In genomic region chrX:96407981-96408380, GRCh38 we compare ENCODE assay signal across 27 cellular contexts.
DNase-seq lines count a peak whose midpoint lies in the region; FAIRE-seq and TF ChIP-seq lines count a peak whose summit lies in the region.
"Had no signal": no experiment of that assay in that cellular context is flagged by ENCODE, and none has a peak within 500 bp of the region (broad histone marks: within the 10 kb centered on the region; RNA-seq: fewer than 3 reads in every experiment).

No MANE protein-coding gene starts in this region.

- CTCF ChIA-PET in endothelial cell of umbilical vein (lab: Charles Lee), result no interaction called here

- in situ Hi-C loops in transverse colon (cut with MboI; ENCODE audit: low pct_ligation_motif_present in 1 of 4, low pct_unique_long_range_greater_than_20kb in 1 of 4, low sequenced_read_pairs in 3 of 4), result no loop called here

- dilution Hi-C loops in endothelial cell of umbilical vein (cut with MboI; ENCODE audit: extremely low pct_ligation_motif_present, low sequenced_read_pairs), result no loop called here

- TF ChIP-seq POLR2A in endothelial cell of umbilical vein (IDR thresholded peaks at IDR 0.05; ENCODE audit: low read depth, low read length), result no peak
- no peak for TF ChIP-seq POLR2A in transverse colon (IDR thresholded peaks at IDR 0.05)
- no peak for TF ChIP-seq POLR2A in thyroid gland (IDR thresholded peaks at IDR 0.05)

- WGBS in transverse colon (ENCODE audit: low coverage in 1 of 2), 2 donors, result 14 to 56% methylated on average over 1 to 2 of the region's 2 CpGs
- 65 to 68% methylated on average over 2 of the region's 2 CpGs for WGBS in thyroid gland, 2 donors

- peak overlapping the region; percentile 57 for H3K27ac ChIP-seq in endothelial cell of umbilical vein (ENCODE audit: insufficient read depth, low read depth, low read length)
- H3K27ac ChIP-seq in osteoblast (ENCODE audit: low read depth, low read length), result no peak overlapping the region
- H3K27ac ChIP-seq in transverse colon, result peak overlapping the region; percentile 25 to 56 (median 47)
- no peak overlapping the region for H3K27ac ChIP-seq in thyroid gland
- H3K27ac ChIP-seq: foreskin keratinocyte, heart right ventricle, psoas muscle, SJSA1 had no signal

- no peak for TF ChIP-seq EP300 in transverse colon (IDR thresholded peaks at IDR 0.05; ENCODE audit: low read depth)

- no peaks in the 10 kb centered on the region for H3K36me3 Mint-ChIP-seq in HFFc6 (ENCODE audit: low read depth)
- H3K36me3 Mint-ChIP-seq: activated CD4-positive, alpha-beta memory T cell treated with anti-CD3 and anti-CD28 coated beads for 36 hours; CD4-positive, CD25-positive, alpha-beta regulatory T cell; stimulated activated naive B cell treated with anti-CD40 and anti-IgM and Interleukin-4, amounts not matched to agents 10 μg/mL and 1 μg/mL and 100 μg/mL, for 72 hours had no signal

- H3K4me2 ChIP-seq in endothelial cell of umbilical vein (ENCODE audit: insufficient read depth, low read length) (peak overlapping the region; percentile 17), osteoblast (ENCODE audit: insufficient read depth, low read length) (peak overlapping the region; percentile 56)

- H3K36me3 ChIP-seq in endothelial cell of umbilical vein (ENCODE audit: control insufficient read depth in 2 of 2, extremely low read depth in 1 of 2, insufficient read depth in 2 of 2, low read length in 2 of 2) (no peaks in the 10 kb centered on the region), osteoblast (ENCODE audit: insufficient read depth, low read length) (no peaks in the 10 kb centered on the region), transverse colon (no peaks in the 10 kb centered on the region), thyroid gland (no peaks in the 10 kb centered on the region)
- H3K36me3 ChIP-seq: heart right ventricle, sigmoid colon, SJSA1 had no signal

- no TSS peak for BruUV-seq in endothelial cell of umbilical vein (replicated peaks; lab: Mats Ljungman, UMichigan)

- peak overlapping the region; percentile 52 for H3K27ac Mint-ChIP-seq in HFFc6
- H3K27ac Mint-ChIP-seq: activated CD4-positive, alpha-beta memory T cell treated with anti-CD3 and anti-CD28 coated beads for 36 hours; CD4-positive, CD25-positive, alpha-beta regulatory T cell; stimulated activated naive B cell treated with anti-CD40 and anti-IgM and Interleukin-4, amounts not matched to agents 10 μg/mL and 1 μg/mL and 100 μg/mL, for 72 hours had no signal

- DNase-seq in HFFc6 (no peak), endothelial cell of umbilical vein (ENCODE audit: low read depth, low spot score) (no peak), osteoblast (ENCODE audit: insufficient read length, low spot score, missing footprints) (no peak), transverse colon (no peak), thyroid gland (no peak), NCI-H2227 treated with DMSO at 0.1 percent for 48 hours (lab: John Stamatoyannopoulos, UW) (no peak), NCI-H748 treated with DMSO at 0.1 percent for 48 hours (lab: John Stamatoyannopoulos, UW) (no peak)
- DNase-seq: activated CD4-positive, alpha-beta memory T cell treated with anti-CD3 and anti-CD28 coated beads for 36 hours; activated CD8-positive, alpha-beta memory T cell treated with anti-CD3 and anti-CD28 coated beads, Interleukin-2, amount 50 U/mL, for 48 hours; activated naive CD4-positive, alpha-beta T cell treated with anti-CD3 and anti-CD28 coated beads, Interleukin-2, amount 50 U/mL, for 16 hours; CD4-positive, CD25-positive, alpha-beta regulatory T cell; effector memory CD4-positive, alpha-beta T cell; heart right ventricle; NCI-H1092; NCI-H187 treated with DMSO at 0.1 percent for 48 hours; NCI-H524 treated with DMSO at 0.1 percent for 48 hours; psoas muscle; sigmoid colon; stimulated activated CD4-positive, alpha-beta T cell treated with anti-CD3 and anti-CD28 coated beads, Interleukin-15, amount 100 ng/mL, for 24 hours; stimulated activated naive B cell treated with anti-CD40 and anti-IgM and Interleukin-4, amounts not matched to agents 10 μg/mL and 1 μg/mL and 100 μg/mL, for 72 hours; T-helper 1 cell had no signal

- no peaks in the 10 kb centered on the region for H4K20me1 ChIP-seq in endothelial cell of umbilical vein (replicated peaks; ENCODE audit: control insufficient read depth, extremely low read depth, insufficient read depth, low read length)
- no peaks in the 10 kb centered on the region for H4K20me1 ChIP-seq in osteoblast (ENCODE audit: insufficient read depth, low read length)

- H3K4me1 Mint-ChIP-seq in HFFc6 (ENCODE audit: low read depth), result peaks cover 41% of the 10 kb centered on the region
- H3K4me1 Mint-ChIP-seq: CD4-positive, CD25-positive, alpha-beta regulatory T cell; stimulated activated naive B cell treated with anti-CD40 and anti-IgM and Interleukin-4, amounts not matched to agents 10 μg/mL and 1 μg/mL and 100 μg/mL, for 72 hours had no signal

- H3K9me3 Mint-ChIP-seq in HFFc6, result no peaks in the 10 kb centered on the region
- H3K9me3 Mint-ChIP-seq: activated CD4-positive, alpha-beta memory T cell treated with anti-CD3 and anti-CD28 coated beads for 36 hours; stimulated activated naive B cell treated with anti-CD40 and anti-IgM and Interleukin-4, amounts not matched to agents 10 μg/mL and 1 μg/mL and 100 μg/mL, for 72 hours had no signal

- H3K79me2 ChIP-seq in endothelial cell of umbilical vein (ENCODE audit: control insufficient read depth, insufficient read depth, low read length) (no peaks in the 10 kb centered on the region), osteoblast (ENCODE audit: insufficient read depth, low read length) (no peaks in the 10 kb centered on the region)

- intact Hi-C loops in endothelial cell of umbilical vein (cut with micrococcal nuclease), result loop anchor here (2.0 kb wide), 1 partner anchor 29 kb away; no protein-coding TSS in a partner anchor
- intact Hi-C loops in transverse colon (cut with DNase I; ENCODE audit: low total_unique reads), result no loop called here
- intact Hi-C loops in thyroid gland (cut with DNase I), result no loop called here

- POLR2A ChIA-PET in endothelial cell of umbilical vein (lab: Charles Lee), result no interaction called here

- H3K9me3 ChIP-seq in endothelial cell of umbilical vein (replicated peaks; ENCODE audit: control insufficient read depth, insufficient read depth, low read length) (no peaks in the 10 kb centered on the region), osteoblast (ENCODE audit: low read depth, low read length) (no peaks in the 10 kb centered on the region), transverse colon (no peaks in the 10 kb centered on the region), thyroid gland (no peaks in the 10 kb centered on the region)
- H3K9me3 ChIP-seq: heart right ventricle, psoas muscle, sigmoid colon, SJSA1 had no signal

- H3K27me3 Mint-ChIP-seq in HFFc6 (ENCODE audit: insufficient read depth), result no peaks in the 10 kb centered on the region
- H3K27me3 Mint-ChIP-seq: CD4-positive, CD25-positive, alpha-beta regulatory T cell had no signal

- peaks cover 25% of the 10 kb centered on the region for H3K4me1 ChIP-seq in endothelial cell of umbilical vein (ENCODE audit: control insufficient read depth, extremely low read depth, insufficient read depth, low read length)
- H3K4me1 ChIP-seq in osteoblast (ENCODE audit: insufficient read depth, low read length), result peaks cover 8% of the 10 kb centered on the region
- peaks cover 0 to 8% (median 3%) of the 10 kb centered on the region in 4 donors for H3K4me1 ChIP-seq in transverse colon
- no peaks in the 10 kb centered on the region for H3K4me1 ChIP-seq in thyroid gland
- H3K4me1 ChIP-seq: foreskin keratinocyte, psoas muscle had no signal

- peak overlapping the region; percentile 47 for H2AFZ ChIP-seq in endothelial cell of umbilical vein (ENCODE audit: low read depth, low read length)
- H2AFZ ChIP-seq in osteoblast (ENCODE audit: low read length), result no peak overlapping the region

- no peak for FAIRE-seq in endothelial cell of umbilical vein (lab: Jason Lieb, UNC)
- FAIRE-seq: GM12891, H1, RCC 7860 had no signal

- H3K9me1 ChIP-seq in endothelial cell of umbilical vein (replicated peaks; ENCODE audit: control insufficient read depth, extremely low read depth, insufficient read depth, low read length), result no peaks in the 10 kb centered on the region

- peak overlapping the region; percentile 38 for H3K9ac ChIP-seq in endothelial cell of umbilical vein (replicated peaks; ENCODE audit: extremely low read depth, insufficient read depth, low read length)

- TF ChIP-seq CTCF in HFFc6 (IDR thresholded peaks at IDR 0.05), result no peak
- TF ChIP-seq CTCF in endothelial cell of umbilical vein (IDR thresholded peaks at IDR 0.05; ENCODE audit: extremely low read depth in 1 of 2, insufficient read depth in 1 of 2, low read depth in 1 of 2, low read length in 2 of 2), result no peak
- TF ChIP-seq CTCF in osteoblast (IDR thresholded peaks at IDR 0.05; ENCODE audit: extremely low read depth, low read depth, low read length), result no peak
- TF ChIP-seq CTCF in transverse colon (IDR thresholded peaks at IDR 0.05), result no peak
- TF ChIP-seq CTCF in thyroid gland (IDR thresholded peaks at IDR 0.05), result no peak

- H3K27me3 ChIP-seq in endothelial cell of umbilical vein (ENCODE audit: control insufficient read depth in 2 of 2, insufficient read depth in 2 of 2, low read length in 2 of 2) (no peaks in the 10 kb centered on the region), osteoblast (ENCODE audit: insufficient read depth, low read length) (no peaks in the 10 kb centered on the region), transverse colon (no peaks in the 10 kb centered on the region), thyroid gland (no peaks in the 10 kb centered on the region)
- H3K27me3 ChIP-seq: foreskin keratinocyte, sigmoid colon, SJSA1 had no signal

- H3K4me3 ChIP-seq in endothelial cell of umbilical vein (replicated peaks in 1 of 3; ENCODE audit: insufficient read depth in 1 of 3, low read depth in 1 of 3, low read length in 3 of 3), result no peak overlapping the region
- no peak overlapping the region for H3K4me3 ChIP-seq in osteoblast (ENCODE audit: insufficient read depth, low read length)
- H3K4me3 ChIP-seq in transverse colon, result no peak overlapping the region
- no peak overlapping the region for H3K4me3 ChIP-seq in thyroid gland (replicated peaks in 1 of 3)
- H3K4me3 ChIP-seq: heart right ventricle, lung, psoas muscle, sigmoid colon, SJSA1 had no signal

- no peak overlapping the region; the same call in 1 of the 2 replicates for H3K4me3 Mint-ChIP-seq in HFFc6
- H3K4me3 Mint-ChIP-seq: activated CD4-positive, alpha-beta memory T cell treated with anti-CD3 and anti-CD28 coated beads for 36 hours; CD4-positive, CD25-positive, alpha-beta regulatory T cell; stimulated activated naive B cell treated with anti-CD40 and anti-IgM and Interleukin-4, amounts not matched to agents 10 μg/mL and 1 μg/mL and 100 μg/mL, for 72 hours had no signal

TF ChIP-seq in endothelial cell of umbilical vein, 7 proteins besides CTCF, POLR2A, EP300 and RAD21:
- TF ChIP-seq POLR2AphosphoS5 (IDR thresholded peaks at IDR 0.05; ENCODE audit: insufficient read depth, low read depth, low read length) (no peak), JUN (IDR thresholded peaks at IDR 0.05; ENCODE audit: borderline replicate concordance, insufficient read depth, insufficient read length, low read depth) (no peak), FOS (IDR thresholded peaks at IDR 0.05; ENCODE audit: borderline replicate concordance, insufficient read depth, low read length) (no peak), GATA2 (IDR thresholded peaks at IDR 0.05; ENCODE audit: insufficient read depth, insufficient read length, low read depth, low read length) (no peak)

Comparison
In these comparisons a context has a peak if more than half of its experiments do, and no peak if none do; other contexts are left out.
1. H3K27ac ChIP-seq: peak in endothelial cell of umbilical vein (single experiment) and transverse colon (4 of 4); none in osteoblast (single experiment) and thyroid gland (0 of 3).